ENCODE assay signal across 1 cellular context in the genomic region with DNA sequence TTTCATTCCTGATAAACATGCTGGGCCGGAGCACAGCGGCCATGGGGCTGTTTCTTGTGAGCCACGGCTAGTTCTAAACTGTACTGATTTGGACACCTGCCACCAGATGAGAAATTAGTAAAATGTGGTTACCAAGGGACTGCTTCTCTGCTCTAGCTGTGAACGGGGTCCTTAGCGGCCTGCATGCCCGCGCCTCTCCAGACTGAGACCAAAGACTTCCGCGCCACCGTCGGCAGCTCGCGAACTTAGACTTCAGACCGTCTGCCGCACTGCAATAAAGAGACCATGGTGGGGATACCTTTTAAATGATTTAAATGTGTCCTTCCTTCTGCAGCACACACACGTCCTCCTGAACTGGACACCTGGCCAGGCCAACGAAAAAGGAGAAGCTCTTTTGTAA.
TF ChIP-seq lines count a peak whose summit lies in the region.

No MANE protein-coding gene starts in this region.

TF ChIP-seq in H1, 55 proteins besides CTCF, POLR2A, EP300 and RAD21 (continued from another document):
- TF ChIP-seq SAP30 (IDR thresholded peaks at IDR 0.05; ENCODE audit: insufficient read depth, insufficient replicate concordance, low read length) (no peak), CREB1 (IDR thresholded peaks at IDR 0.05) (no peak), GTF2F1 (IDR thresholded peaks at IDR 0.05; ENCODE audit: borderline replicate concordance, low read depth, low read length) (no peak), SIX5 (IDR thresholded peaks at IDR 0.05; ENCODE audit: low read depth, low read length) (no peak), SIN3A (conservative IDR thresholded peaks at IDR 0.05 in 1 of 2, IDR thresholded peaks at IDR 0.05 in 1 of 2; ENCODE audit: low read depth in 1 of 2, low read length in 2 of 2) (no peak), ZNF274 (IDR thresholded peaks at IDR 0.05; ENCODE audit: borderline replicate concordance, extremely low read depth, low read length) (no peak), CBX5 (IDR thresholded peaks at IDR 0.05; ENCODE audit: low read depth, low read length) (no peak), NANOG (IDR thresholded peaks at IDR 0.05; ENCODE audit: insufficient read depth, low read depth, low read length, poor library complexity, severe bottlenecking) (no peak)
